In genomic region chr5:114361724-114362196, GRCh38 we compare ENCODE assay signal across 8 cellular contexts. TPM values are rescaled to one million over a fixed set of nuclear protein-coding genes. Genes with fewer than 3 reads are reported as not detected.
DNase-seq lines count a peak whose midpoint lies in the region; ATAC-seq and TF ChIP-seq lines count a peak whose summit lies in the region.

Gene KCNN2, plus strand, starts transcription at chr5:114362070. Its CDS starts 70 bp downstream, at chr5:114362140.

- no peak within 1 kb of the TSS for H3K9ac ChIP-seq in SK-N-SH

- peak; percentile 75 for DNase-seq in Caki2 (ENCODE audit: low read depth)
- peak; percentile 40 for DNase-seq in KBM-7
- DNase-seq in SK-N-SH = peak; percentile 68
- no peak for DNase-seq in esophagus muscularis mucosa (ENCODE audit: extremely low spot score)
- DNase-seq in midbrain (lab: John Stamatoyannopoulos, UW) = peak; percentile 90
- peak; percentile 50 to 85 for DNase-seq in uterus

- intact Hi-C loops in esophagus muscularis mucosa (cut with DNase I) = loop anchor here (5.0 kb wide), 1 partner anchor 96 kb away; no protein-coding TSS in a partner anchor
- intact Hi-C loops in uterus (cut with DNase I; ENCODE audit: low total_unique reads) = no loop called here

- TF ChIP-seq CTCF in SK-N-SH (IDR thresholded peaks at IDR 0.05) (no peak), esophagus muscularis mucosa (IDR thresholded peaks at IDR 0.05) (no peak), uterus (IDR thresholded peaks at IDR 0.05) (no peak)

- WGBS in SK-N-SH (ENCODE audit: low lambda C conversion rate) = 4% methylated on average over 24 of the region's 33 CpGs
- 8% methylated on average over 12 of the region's 33 CpGs for WGBS in esophagus muscularis mucosa

- no peaks in the 10 kb centered on the region for H3K79me2 ChIP-seq in SK-N-SH (ENCODE audit: insufficient read depth)

- H2AFZ ChIP-seq in SK-N-SH (ENCODE audit: low read depth) = no peak within 1 kb of the TSS

- no peak within 1 kb of the TSS for H3K27ac ChIP-seq in SK-N-SH (ENCODE audit: low read depth in 2 of 2, low read length in 1 of 2)
- H3K27ac ChIP-seq in esophagus muscularis mucosa (replicated peaks in 1 of 4) = peak within 1 kb of the TSS; percentile 59 to 80 (median 72)
- peak within 1 kb of the TSS; percentile 60 to 72 for H3K27ac ChIP-seq in uterus

- TF ChIP-seq POLR2A in esophagus muscularis mucosa (IDR thresholded peaks at IDR 0.05; ENCODE audit: low read depth) (no peak), uterus (IDR thresholded peaks at IDR 0.05) (peak in 1 of 2 donors; percentile 34)

- H3K4me3 ChIP-seq in SK-N-SH (ENCODE audit: low read depth in 2 of 2, low read length in 1 of 2) = peak within 1 kb of the TSS in 1 of 2 experiments; percentile 28; a peak in 2 of 4 replicates
- H3K4me3 ChIP-seq in esophagus muscularis mucosa = peak within 1 kb of the TSS; percentile 69 to 77 (median 74)
- H3K4me3 ChIP-seq in uterus = peak within 1 kb of the TSS; percentile 42 to 47

- in situ Hi-C loops in Caki2 (cut with HindIII; ENCODE audit: low pct_unique_long_range_greater_than_20kb, low sequenced_read_pairs) = no loop called here
- in situ Hi-C loops in KBM-7 (cut with MboI; ENCODE audit: low pct_unique_long_range_greater_than_20kb, low sequenced_read_pairs) = no loop called here

- no peaks in the 10 kb centered on the region for H3K4me1 ChIP-seq in SK-N-SH (ENCODE audit: control insufficient read depth in 1 of 2, insufficient read depth in 2 of 2, low read depth in 1 of 2, low read length in 1 of 2)
- H3K4me1 ChIP-seq in esophagus muscularis mucosa = peaks cover 11 to 40% (median 38%) of the 10 kb centered on the region in 4 donors
- H3K4me1 ChIP-seq in uterus = no peaks in the 10 kb centered on the region

- CTCF ChIA-PET in SK-N-SH (lab: Yijun Ruan, JAX) = no interaction called here

- TF ChIP-seq EP300 in SK-N-SH (IDR thresholded peaks at IDR 0.05; ENCODE audit: borderline replicate concordance in 1 of 2, low read depth in 1 of 2, low read length in 1 of 2) = no peak
- TF ChIP-seq EP300 in esophagus muscularis mucosa (IDR thresholded peaks at IDR 0.05) = no peak

- H3K27me3 ChIP-seq in SK-N-SH (ENCODE audit: insufficient read depth) (peaks cover 44% of the 10 kb centered on the region), esophagus muscularis mucosa (peaks cover 0 to 32% (median 3%) of the 10 kb centered on the region in 4 donors), uterus (peaks cover 0 to 6% of the 10 kb centered on the region in 2 donors)

- TF ChIP-seq RAD21 in SK-N-SH (IDR thresholded peaks at IDR 0.05; ENCODE audit: low read length) = no peak

- H4K20me1 ChIP-seq in SK-N-SH (ENCODE audit: insufficient read depth) = no peaks in the 10 kb centered on the region

- H3F3A ChIP-seq in SK-N-SH (replicated peaks; ENCODE audit: insufficient read depth) = no peaks in the 10 kb centered on the region

- H3K4me2 ChIP-seq in SK-N-SH = peak within 1 kb of the TSS; percentile 50; the same call in 1 of the 2 replicates

- ATAC-seq in GM21360 (IDR thresholded peaks at IDR 0.05; ENCODE audit: unreplicated experiment) (peak; percentile 78), HG03521 (IDR thresholded peaks at IDR 0.05; ENCODE audit: unreplicated experiment) (no peak)

- no peaks in the 10 kb centered on the region for H3K36me3 ChIP-seq in SK-N-SH (replicated peaks in 1 of 2; ENCODE audit: control insufficient read depth in 1 of 2, insufficient read depth in 2 of 2, low read length in 1 of 2)
- no peaks in the 10 kb centered on the region for H3K36me3 ChIP-seq in esophagus muscularis mucosa
- no peaks in the 10 kb centered on the region for H3K36me3 ChIP-seq in uterus

- H3K9me2 ChIP-seq in SK-N-SH = no peaks in the 10 kb centered on the region

- H3K9me3 ChIP-seq in SK-N-SH (no peaks in the 10 kb centered on the region), esophagus muscularis mucosa (no peaks in the 10 kb centered on the region), uterus (no peaks in the 10 kb centered on the region)

- POLR2A ChIA-PET in SK-N-SH (lab: Yijun Ruan, JAX) = no interaction called here

TF ChIP-seq in SK-N-SH, 30 proteins besides CTCF, POLR2A, EP300 and RAD21 (continues in another document):
- no peak for TF ChIP-seq RCOR1 (IDR thresholded peaks at IDR 0.05; ENCODE audit: low read length)
- no peak for TF ChIP-seq ZBTB33 (IDR thresholded peaks at IDR 0.05; ENCODE audit: borderline replicate concordance, low read depth)
- no peak for TF ChIP-seq SIN3A (IDR thresholded peaks at IDR 0.05; ENCODE audit: borderline replicate concordance, low read depth, low read length)
- no peak for TF ChIP-seq MXI1 (IDR thresholded peaks at IDR 0.05; ENCODE audit: low read depth, low read length)
- no peak for TF ChIP-seq REST (IDR thresholded peaks at IDR 0.05; ENCODE audit: low read depth, low read length)
- no peak for TF ChIP-seq IRF3 (IDR thresholded peaks at IDR 0.05; ENCODE audit: low read depth, low read length)
- no peak for TF ChIP-seq CHD2 (IDR thresholded peaks at IDR 0.05; ENCODE audit: low read length, partially characterized antibody)
- no peak for TF ChIP-seq TAF1 (IDR thresholded peaks at IDR 0.05; ENCODE audit: borderline replicate concordance, low read depth, low read length)
- no peak for TF ChIP-seq USF2 (IDR thresholded peaks at IDR 0.05; ENCODE audit: borderline replicate concordance, low read depth, low read length)
- no peak for TF ChIP-seq MAX (IDR thresholded peaks at IDR 0.05; ENCODE audit: low read depth)

RNA-seq across cellular contexts. Expression of gene KCNN2, which starts in this region (rescaled TPM):
- total RNA-seq in Caki2 (2014; rRNA removed; shearing (Covaris generic); ENCODE audit: low replicate concordance) = not detected in 2 replicates
- polyA plus RNA-seq in SK-N-SH (2012; rRNA removed) = not detected in 2 replicates
- polyA plus RNA-seq in SK-N-SH (2012; cell fraction: cytosol; rRNA removed) = 0.01 TPM in 1 of 2 replicates, not detected in the other
- polyA plus RNA-seq in SK-N-SH (2012; cell fraction: nucleus; rRNA removed) = not detected in 2 replicates
- total RNA-seq in esophagus muscularis mucosa (10 to 100 TPM in 1 of 4 donors, 1 to 10 TPM in 3; 6.5 to 10.2 (median 8.6) TPM), uterus (1 to 10 TPM; 1.8 to 7.1 (median 4.9) TPM)

Comparison
In these comparisons a context has a peak if more than half of its experiments do, and no peak if none do; other contexts are left out.
1. Peak in DNase-seq in Caki2; RNA of the gene not detected or under 1 TPM.
2. Peak in DNase-seq and H3K4me2 ChIP-seq in SK-N-SH; RNA of the gene not detected or under 1 TPM.
3. H3K27ac ChIP-seq: peak in esophagus muscularis mucosa (4 of 4) and uterus (2 of 2); none in SK-N-SH (0 of 2).